Comparison of ENCODE assay signal across 1 cellular context in genomic region chr2:37629529-37629928, GRCh38.
A peak's percentile ranks its signal among the peaks of the same experiment; 100 is the strongest.
TF ChIP-seq lines count a peak whose summit lies in the region.

No MANE protein-coding gene starts in this region.

TF ChIP-seq in IMR-90, 13 proteins besides CTCF, POLR2A, EP300 and RAD21:
- peak; percentile 63 for TF ChIP-seq FOS (IDR thresholded peaks at IDR 0.05; ENCODE audit: low read depth, low read length)
- TF ChIP-seq CHD1 (IDR thresholded peaks at IDR 0.05; ENCODE audit: low read depth, low read length), result no peak
- peak; percentile 32; the same call in 1 of the 2 replicates for TF ChIP-seq NFE2L2 (IDR thresholded peaks at IDR 0.05; ENCODE audit: low read depth, low read length)
TF ChIP-seq in IMR-90: peak in this region for 2.
